24 cellular contexts compared by ENCODE assay signal in the genomic region with DNA sequence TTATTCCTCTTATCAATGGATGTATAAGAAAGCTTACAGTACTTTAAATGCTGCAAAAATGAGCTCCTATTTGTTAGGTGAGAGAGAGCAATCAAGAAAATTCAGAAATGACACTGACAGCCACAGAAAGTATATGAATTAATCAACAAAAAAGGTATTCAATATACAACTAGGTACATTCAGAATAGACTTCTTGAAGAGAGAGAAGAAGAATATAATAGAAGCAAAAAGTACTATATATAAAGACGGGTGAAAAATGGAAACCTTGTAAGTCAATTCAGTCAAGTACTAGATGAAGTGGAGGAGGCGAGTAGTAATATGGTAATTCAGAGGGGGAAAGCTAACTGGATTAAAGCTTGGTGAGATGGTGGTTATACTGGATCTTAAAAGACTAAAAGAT.
"Had no signal": no experiment of that assay in that cellular context is flagged by ENCODE, and none has a peak within 500 bp of the region (broad histone marks: within the 10 kb centered on the region; RNA-seq: fewer than 3 reads in every experiment).

No MANE protein-coding gene starts in this region.

- H3K27ac Mint-ChIP-seq: dendritic cell treated with granulocyte-macrophage colony-stimulating factor and Interleukin-4, amounts not matched to agents 40 ng/mL and 50 ng/mL, for 4 days; effector memory CD8-positive, alpha-beta T cell; endodermal cell; mesothelial cell of epicardium had no signal

- H3K27me3 Mint-ChIP-seq: dendritic cell treated with granulocyte-macrophage colony-stimulating factor and Interleukin-4, amounts not matched to agents 40 ng/mL and 50 ng/mL, for 4 days; effector memory CD8-positive, alpha-beta T cell; naive B cell had no signal

- H3K9me3 Mint-ChIP-seq: dendritic cell treated with granulocyte-macrophage colony-stimulating factor and Interleukin-4, amounts not matched to agents 40 ng/mL and 50 ng/mL, for 4 days; effector memory CD8-positive, alpha-beta T cell; endodermal cell; mesothelial cell of epicardium; naive B cell had no signal

- H3K4me3 Mint-ChIP-seq: dendritic cell treated with granulocyte-macrophage colony-stimulating factor and Interleukin-4, amounts not matched to agents 40 ng/mL and 50 ng/mL, for 4 days; effector memory CD8-positive, alpha-beta T cell; endodermal cell; mesothelial cell of epicardium; naive B cell had no signal

- H3K4me1 Mint-ChIP-seq: endodermal cell, mesothelial cell of epicardium, naive B cell had no signal

- ATAC-seq: effector memory CD8-positive, alpha-beta T cell; esophagus mucosa; gastrocnemius medialis; heart right ventricle; left cardiac atrium; left lung; left ventricle myocardium superior; lower lobe of right lung; mucosa of descending colon had no signal

- DNase-seq: colonic mucosa; cortex of kidney; effector CD8-positive, alpha-beta T cell; effector memory CD8-positive, alpha-beta T cell; endodermal cell; erythroblast; esophagus squamous epithelium; foreskin fibroblast; foreskin melanocyte; gastrocnemius medialis; glutamatergic neuron; head of caudate nucleus; heart right ventricle; hippocampal formation; left cardiac atrium; left lung; left ventricle myocardium superior; lower lobe of right lung; mesenchymal stem cell; mucosa of descending colon; naive B cell had no signal
